Comparison of ENCODE assay signal across 36 cellular contexts in genomic region chr17:61852857-61853256, GRCh38.
"Had no signal": no experiment of that assay in that cellular context is flagged by ENCODE, and none has a peak within 500 bp of the region (broad histone marks: within the 10 kb centered on the region; RNA-seq: fewer than 3 reads in every experiment).

No MANE protein-coding gene starts in this region.

- H3K9me3 ChIP-seq: MG63 had no signal

- H3K27me3 ChIP-seq: MG63 had no signal

- H3K4me3 ChIP-seq: MG63 had no signal

- DNase-seq: Karpas-422, Kasumi-1, MG63, MM.1S, MV-4-11, NCI-H1048, NCI-H1092, NCI-H1092 treated with DMSO at 0.1 percent for 48 hours, NCI-H1105, NCI-H1105 treated with DMSO at 0.1 percent for 48 hours, NCI-H1417, NCI-H1417 treated with DMSO at 0.1 percent for 48 hours, NCI-H1436, NCI-H1436 treated with DMSO at 0.1 percent for 48 hours, NCI-H146, NCI-H1694, NCI-H1694 treated with DMSO at 0.1 percent for 48 hours, NCI-H187, NCI-H187 treated with DMSO at 0.1 percent for 48 hours, NCI-H1930, NCI-H2029, NCI-H2029 treated with DMSO at 0.1 percent for 48 hours, NCI-H2081, NCI-H2081 treated with DMSO at 0.1 percent for 48 hours, NCI-H2107, NCI-H2171, NCI-H2171 treated with DMSO at 0.1 percent for 48 hours, NCI-H2227 treated with DMSO at 0.1 percent for 48 hours, NCI-H226, NCI-H345, NCI-H446, NCI-H446 treated with DMSO at 0.1 percent for 48 hours, NCI-H510A, NCI-H510A treated with DMSO at 0.1 percent for 48 hours, NCI-H524, NCI-H524 treated with DMSO at 0.1 percent for 48 hours had no signal
